Comparison of ENCODE assay signal across 1 cellular context in the genomic region with DNA sequence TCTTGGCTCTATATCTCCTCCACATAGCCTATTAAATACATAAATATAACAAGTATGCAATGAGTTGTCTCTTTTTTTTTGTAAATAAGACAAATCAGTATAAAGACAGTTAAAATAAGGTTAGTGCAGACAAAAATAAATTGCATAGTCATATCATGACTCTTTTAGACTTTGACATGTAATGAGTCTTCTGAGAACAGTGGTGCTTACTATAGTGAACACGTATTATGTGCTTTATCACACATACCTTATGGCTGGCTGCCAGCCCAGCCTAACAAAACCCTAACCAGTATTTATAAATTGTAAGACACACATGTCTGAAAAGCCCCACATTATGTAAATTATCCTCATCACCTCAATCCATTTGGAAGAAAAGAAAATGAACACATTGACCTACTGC.
TF ChIP-seq lines count a peak whose summit lies in the region.

No MANE protein-coding gene starts in this region.

TF ChIP-seq in HepG2, 621 proteins besides CTCF, POLR2A, EP300 and RAD21:
- TF ChIP-seq GPN1 (CRISPR knock-in tag; IDR thresholded peaks at IDR 0.05; ENCODE audit: borderline replicate concordance), result no peak
- TF ChIP-seq MBD4 (IDR thresholded peaks at IDR 0.05; ENCODE audit: borderline replicate concordance, low read length), result no peak
- TF ChIP-seq TARDBP (CRISPR knock-in tag; IDR thresholded peaks at IDR 0.05), result no peak
- TF ChIP-seq ZSCAN25 (CRISPR knock-in tag; IDR thresholded peaks at IDR 0.05), result no peak
- no peak for TF ChIP-seq PAWR (CRISPR knock-in tag; IDR thresholded peaks at IDR 0.05; ENCODE audit: borderline replicate concordance)
- TF ChIP-seq ARHGAP35 (CRISPR knock-in tag; IDR thresholded peaks at IDR 0.05; ENCODE audit: borderline replicate concordance), result no peak
- no peak for TF ChIP-seq HOXA3 (CRISPR knock-in tag; IDR thresholded peaks at IDR 0.05)
- no peak for TF ChIP-seq PAX8 (CRISPR knock-in tag; IDR thresholded peaks at IDR 0.05; ENCODE audit: borderline replicate concordance)
- no peak for TF ChIP-seq ARNT2 (CRISPR knock-in tag; IDR thresholded peaks at IDR 0.05; ENCODE audit: low read depth)
- no peak for TF ChIP-seq ZFP41 (CRISPR knock-in tag; IDR thresholded peaks at IDR 0.05; ENCODE audit: borderline replicate concordance)
- no peak for TF ChIP-seq MIXL1 (CRISPR knock-in tag; IDR thresholded peaks at IDR 0.05)
- TF ChIP-seq ZNF883 (CRISPR knock-in tag; IDR thresholded peaks at IDR 0.05; ENCODE audit: not compliant biosample characterization), result no peak
- no peak for TF ChIP-seq MEF2D (CRISPR knock-in tag; IDR thresholded peaks at IDR 0.05)
- TF ChIP-seq SNRNP70 (IDR thresholded peaks at IDR 0.05; ENCODE audit: low read depth, low read length), result no peak
- TF ChIP-seq NFKBIZ (CRISPR knock-in tag; IDR thresholded peaks at IDR 0.05), result no peak
- no peak for TF ChIP-seq MAF1 (CRISPR knock-in tag; IDR thresholded peaks at IDR 0.05; ENCODE audit: borderline replicate concordance)
- TF ChIP-seq, protein P1, sequence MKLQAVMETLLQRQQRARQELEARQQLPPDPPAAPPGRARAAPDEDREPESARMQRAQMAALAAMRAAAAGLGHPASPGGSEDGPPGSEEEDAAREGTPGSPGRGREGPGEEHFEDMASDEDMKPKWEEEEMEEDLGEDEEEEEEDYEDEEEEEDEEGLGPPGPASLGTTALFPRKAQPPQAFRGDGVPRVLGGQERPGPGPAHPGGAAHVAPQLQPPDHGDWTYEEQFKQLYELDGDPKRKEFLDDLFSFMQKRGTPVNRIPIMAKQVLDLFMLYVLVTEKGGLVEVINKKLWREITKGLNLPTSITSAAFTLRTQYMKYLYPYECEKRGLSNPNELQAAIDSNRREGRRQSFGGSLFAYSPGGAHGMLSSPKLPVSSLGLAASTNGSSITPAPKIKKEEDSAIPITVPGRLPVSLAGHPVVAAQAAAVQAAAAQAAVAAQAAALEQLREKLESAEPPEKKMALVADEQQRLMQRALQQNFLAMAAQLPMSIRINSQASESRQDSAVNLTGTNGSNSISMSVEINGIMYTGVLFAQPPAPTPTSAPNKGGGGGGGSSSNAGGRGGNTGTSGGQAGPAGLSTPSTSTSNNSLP (IDR thresholded peaks at IDR 0.05; ENCODE audit: low read depth, low read length), result no peak
- TF ChIP-seq, protein P2, sequence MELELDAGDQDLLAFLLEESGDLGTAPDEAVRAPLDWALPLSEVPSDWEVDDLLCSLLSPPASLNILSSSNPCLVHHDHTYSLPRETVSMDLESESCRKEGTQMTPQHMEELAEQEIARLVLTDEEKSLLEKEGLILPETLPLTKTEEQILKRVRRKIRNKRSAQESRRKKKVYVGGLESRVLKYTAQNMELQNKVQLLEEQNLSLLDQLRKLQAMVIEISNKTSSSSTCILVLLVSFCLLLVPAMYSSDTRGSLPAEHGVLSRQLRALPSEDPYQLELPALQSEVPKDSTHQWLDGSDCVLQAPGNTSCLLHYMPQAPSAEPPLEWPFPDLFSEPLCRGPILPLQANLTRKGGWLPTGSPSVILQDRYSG (CRISPR knock-in tag; IDR thresholded peaks at IDR 0.05), result no peak
- TF ChIP-seq ZBTB25 (CRISPR knock-in tag; IDR thresholded peaks at IDR 0.05), result no peak
- no peak for TF ChIP-seq FOXM1 (CRISPR knock-in tag; IDR thresholded peaks at IDR 0.05)
